ENCODE assay signal across 17 cellular contexts in the genomic region with DNA sequence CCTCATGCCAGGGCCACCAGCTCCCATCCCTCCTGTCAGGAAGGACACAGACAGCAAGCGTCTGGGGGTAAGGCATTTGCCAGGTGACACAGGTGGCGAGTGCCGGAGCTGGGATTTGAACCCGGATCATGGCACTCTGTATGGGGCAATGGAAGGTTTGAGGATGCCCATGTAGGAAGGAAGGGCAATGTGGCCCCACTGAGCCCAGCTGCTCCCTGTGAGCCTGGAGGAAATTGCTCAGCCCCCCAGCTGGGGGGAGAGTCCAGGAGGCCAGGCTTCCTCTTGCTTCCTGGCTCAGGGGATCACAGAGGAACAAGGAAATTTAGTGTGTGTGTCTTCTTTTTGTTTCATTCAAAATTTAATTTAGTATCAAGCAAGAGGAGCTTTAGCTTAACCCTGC. TPM values are rescaled to one million over a fixed set of nuclear protein-coding genes. Genes with fewer than 3 reads are reported as not detected.
"Had no signal": no experiment of that assay in that cellular context is flagged by ENCODE, and none has a peak within 500 bp of the region (broad histone marks: within the 10 kb centered on the region; RNA-seq: fewer than 3 reads in every experiment).

No MANE protein-coding gene starts in this region.

RNA-seq across cellular contexts. Expression of a gene that starts 2.1 kb away (rescaled TPM):
- total RNA-seq: activated CD4-positive, alpha-beta memory T cell treated with anti-CD3 and anti-CD28 coated beads, Interleukin-2, amount 10 ng/mL, durations not matched to agents 7 days and 5 days; activated CD4-positive, alpha-beta T cell treated with anti-CD3 and anti-CD28 coated beads for 36 hours; activated CD4-positive, alpha-beta T cell treated with anti-CD3 and anti-CD28 coated beads, Interleukin-2, amount 10 ng/mL, durations not matched to agents 7 days and 5 days; activated CD8-positive, alpha-beta memory T cell treated with anti-CD3 and anti-CD28 coated beads, Interleukin-2, amount 10 ng/mL, durations not matched to agents 7 days and 5 days; activated CD8-positive, alpha-beta T cell treated with anti-CD3 and anti-CD28 coated beads, Interleukin-2, amount 10 ng/mL, durations not matched to agents 7 days and 5 days; activated naive CD8-positive, alpha-beta T cell treated with anti-CD3 and anti-CD28 coated beads, Interleukin-2, amount 10 ng/mL, durations not matched to agents 7 days and 5 days; activated T-cell treated with anti-CD3 and anti-CD28 coated beads, Interleukin-2, amount 50 U/mL, for 4 hours; activated T-cell treated with anti-CD3 and anti-CD28 coated beads, Interleukin-2, amount 50 U/mL, for 72 hours; activated T-helper 1 cell treated with anti-CD3 and anti-CD28 coated beads, Interleukin-12 subunit alpha, Interleukin-12 subunit beta, Interleukin-2, Interleukin-4 antibody, amounts not matched to agents 30 ng/mL and 10 ng/mL and 1 ng/mL, durations not matched to agents 14 hours and 24 hours and 36 hours; activated T-helper 17 cell treated with anti-CD3 and anti-CD28 coated beads, Interleukin-2, amount 50 U/mL, for 72 hours; ascending aorta; bronchial epithelial cell; cardiac muscle cell; T-helper 1 cell treated with Interleukin-12 subunit alpha and Interleukin-12 subunit beta and Interleukin-4 antibody, amounts not matched to agents 30 ng/mL and 1 ng/mL, for 36 hours; T-helper 17 cell; T-helper 2 cell treated with Interferon-gamma antibody and Interleukin-4, amounts not matched to agents 100 ng/mL and 5 ng/mL, for 36 hours; WTC11 had no signal
